11 cellular contexts compared by ENCODE assay signal in the genomic region with DNA sequence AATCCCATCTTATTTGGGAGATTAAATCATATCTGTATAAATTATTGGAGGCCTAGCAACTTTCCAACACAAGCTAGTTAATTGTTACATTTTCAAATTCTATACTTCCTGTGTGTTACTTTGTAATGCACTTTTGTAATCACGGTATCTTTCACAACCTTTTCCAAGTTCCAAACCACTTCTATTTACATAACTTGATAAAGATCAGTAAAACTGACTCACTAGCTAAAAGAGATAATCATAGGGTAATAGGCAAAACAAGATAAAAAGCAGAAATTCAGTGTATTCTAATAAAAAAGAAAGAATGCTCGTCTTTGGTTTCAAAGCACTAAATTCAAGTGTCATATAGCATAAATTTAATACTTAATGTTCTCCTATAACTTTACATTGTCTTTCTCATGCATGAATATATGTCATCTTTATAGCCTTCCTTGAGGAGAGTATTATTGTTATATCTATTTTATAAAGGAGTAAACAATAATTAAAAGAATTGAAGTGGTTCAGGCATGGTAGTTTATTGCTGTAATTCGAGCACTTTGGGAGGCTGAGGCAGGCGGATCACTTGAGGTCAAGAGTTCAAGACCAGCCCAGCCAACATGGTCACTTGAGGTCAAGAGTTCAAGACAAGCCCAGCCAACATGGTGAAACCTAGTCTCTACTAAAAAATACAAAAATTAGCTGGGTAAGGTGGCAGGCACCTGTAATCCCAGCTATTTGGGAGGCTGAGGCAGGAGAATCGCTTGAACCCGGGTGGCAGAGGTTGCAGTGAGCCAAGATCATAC.
A peak's percentile ranks its signal among the peaks of the same experiment; 100 is the strongest.
DNase-seq lines count a peak whose midpoint lies in the region; ATAC-seq lines count a peak whose summit lies in the region.
"Had no signal": no experiment of that assay in that cellular context is flagged by ENCODE, and none has a peak within 500 bp of the region (broad histone marks: within the 10 kb centered on the region; RNA-seq: fewer than 3 reads in every experiment).

No MANE protein-coding gene starts in this region.

- ATAC-seq in left lobe of liver (peak; percentile 80), GM18870 (IDR thresholded peaks at IDR 0.05; ENCODE audit: unreplicated experiment) (no peak)

- peak; percentile 68 to 76 for DNase-seq in AML-193 (lab: John Stamatoyannopoulos, UW)
- DNase-seq in LHCN-M2 (ENCODE audit: low read depth) = peak; percentile 31
- DNase-seq in amniotic epithelial cell (ENCODE audit: low read depth) = peak; percentile 95
- DNase-seq in left lobe of liver (ENCODE audit: low spot score) = no peak
- no peak for DNase-seq in NCI-H2171 treated with DMSO at 0.1 percent for 48 hours (lab: John Stamatoyannopoulos, UW)
- DNase-seq in 8988T = no peak
- DNase-seq in activated CD4-positive, alpha-beta T cell treated with anti-CD3 and anti-CD28 coated beads for 4 hours = no peak
- DNase-seq: activated CD8-positive, alpha-beta memory T cell treated with anti-CD3 and anti-CD28 coated beads, Interleukin-2, amount 50 U/mL, for 4 hours; dorsolateral prefrontal cortex; MM.1S had no signal

Comparison
In these comparisons a context has a peak if more than half of its experiments do, and no peak if none do; other contexts are left out.
1. DNase-seq: peak in AML-193 (2 of 2), LHCN-M2 (single experiment) and amniotic epithelial cell (single experiment); none in left lobe of liver (single experiment), NCI-H2171 treated with DMSO at 0.1 percent for 48 hours (single experiment), 8988T (single experiment) and activated CD4-positive, alpha-beta T cell treated with anti-CD3 and anti-CD28 coated beads for 4 hours (0 of 2).